In the genomic region with DNA sequence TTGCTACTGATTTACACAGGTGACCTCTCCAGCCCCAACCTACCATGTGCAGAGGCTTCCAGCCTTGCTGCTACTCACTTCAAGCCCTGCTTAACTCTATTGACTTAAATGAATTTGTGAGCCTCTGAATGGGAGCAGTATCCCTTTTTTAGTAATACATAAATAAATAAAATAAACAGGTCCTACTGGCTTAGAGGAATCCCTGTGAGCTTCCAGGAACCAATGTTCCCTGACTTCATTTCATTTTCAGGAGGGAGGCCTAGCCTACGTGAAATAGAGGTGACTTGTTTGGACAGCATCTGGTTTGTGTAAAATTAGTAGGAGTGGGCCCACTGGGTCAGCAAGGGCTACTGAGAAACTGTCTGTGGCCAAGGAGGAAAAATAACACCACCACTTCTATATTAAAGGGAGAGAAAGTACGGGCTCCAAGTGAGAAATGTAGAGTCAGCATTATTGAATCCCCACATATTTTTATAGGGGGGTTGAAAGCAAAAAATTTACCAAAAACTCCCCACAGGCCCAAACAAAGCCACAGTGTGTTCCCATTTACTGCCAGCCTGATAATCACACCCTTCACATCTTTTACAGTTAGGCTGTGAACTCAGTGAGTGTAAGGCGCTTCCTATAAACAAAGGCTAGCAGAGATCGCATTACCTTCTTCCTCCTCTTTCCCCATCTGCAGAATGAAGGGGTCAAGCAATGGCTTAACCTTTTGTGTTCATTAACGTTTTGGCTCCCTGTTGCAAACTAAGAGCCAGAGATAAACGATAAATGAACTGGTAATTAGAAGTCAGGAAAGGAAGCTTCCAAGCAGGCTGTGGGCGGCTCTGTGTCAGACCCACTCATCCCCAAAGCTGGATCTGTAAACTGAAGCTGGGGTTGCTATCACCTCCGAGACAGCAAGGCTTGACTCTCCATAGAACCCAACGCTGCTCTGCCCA, we compare ENCODE assay signal across 18 cellular contexts.
A peak's percentile ranks its signal among the peaks of the same experiment; 100 is the strongest.
DNase-seq lines count a peak whose midpoint lies in the region; ATAC-seq lines count a peak whose summit lies in the region.
"Had no signal": no experiment of that assay in that cellular context is flagged by ENCODE, and none has a peak within 500 bp of the region (broad histone marks: within the 10 kb centered on the region; RNA-seq: fewer than 3 reads in every experiment).

No MANE protein-coding gene starts in this region.

- peaks cover 2% of the 10 kb centered on the region for H3K4me1 ChIP-seq in neuron (ENCODE audit: insufficient read depth, low read length)
- H3K4me1 ChIP-seq: BLaER1 had no signal

- peaks cover 1% of the 10 kb centered on the region for H3K9me3 ChIP-seq in neuron (ENCODE audit: low read length)
- H3K9me3 ChIP-seq: tibial nerve had no signal

- H3K27me3 Mint-ChIP-seq in activated naive CD8-positive, alpha-beta T cell treated with anti-CD3 and anti-CD28 coated beads, Interleukin-2, amount 50 U/mL, for 24 hours: peaks cover 10% of the 10 kb centered on the region

- H3K36me3 ChIP-seq in neuron (ENCODE audit: insufficient read depth, low read length): no peaks in the 10 kb centered on the region
- H3K36me3 ChIP-seq: BLaER1, tibial nerve had no signal

- peak; percentile 54 for DNase-seq in HCEC 1CT
- peak; percentile 73 for DNase-seq in NCI-H2227 (lab: John Stamatoyannopoulos, UW; ENCODE audit: unreplicated experiment)
- DNase-seq in fibroblast of gingiva (ENCODE audit: low read depth): peak; percentile 31
- no peak for DNase-seq in COLO829 (ENCODE audit: low spot score)
- DNase-seq in effector CD4-positive, alpha-beta T cell: no peak
- no peak for DNase-seq in activated naive CD8-positive, alpha-beta T cell treated with anti-CD3 and anti-CD28 coated beads, Interleukin-2, amount 50 U/mL, for 24 hours
- no peak for DNase-seq in T-helper 9 cell
- DNase-seq: activated CD8-positive, alpha-beta memory T cell treated with anti-CD3 and anti-CD28 coated beads, Interleukin-2, amount 50 U/mL, for 48 hours; DMS53; effector memory CD4-positive, alpha-beta T cell; Karpas-422; NCI-H1694; T-helper 1 cell had no signal

- H3K4me1 Mint-ChIP-seq in activated naive CD8-positive, alpha-beta T cell treated with anti-CD3 and anti-CD28 coated beads, Interleukin-2, amount 50 U/mL, for 24 hours: no peaks in the 10 kb centered on the region

- H3K36me3 Mint-ChIP-seq in activated naive CD8-positive, alpha-beta T cell treated with anti-CD3 and anti-CD28 coated beads, Interleukin-2, amount 50 U/mL, for 24 hours (ENCODE audit: low read depth): no peaks in the 10 kb centered on the region
- H3K36me3 Mint-ChIP-seq: activated naive CD4-positive, alpha-beta T cell treated with anti-CD3 and anti-CD28 coated beads, Interleukin-2, amount 50 U/mL, for 72 hours; natural killer cell treated with Interleukin-12 subunit alpha and Interleukin-12 subunit beta and Interleukin-15 and Interleukin-18, amount 100 ng/mL, for 72 hours had no signal

- no peak for ATAC-seq in activated naive CD8-positive, alpha-beta T cell treated with anti-CD3 and anti-CD28 coated beads, Interleukin-2, amount 50 U/mL, for 24 hours
- ATAC-seq: activated naive CD4-positive, alpha-beta T cell treated with anti-CD3 and anti-CD28 coated beads, Interleukin-2, amount 50 U/mL, for 72 hours; natural killer cell treated with Interleukin-12 subunit alpha and Interleukin-12 subunit beta and Interleukin-15 and Interleukin-18, amount 100 ng/mL, for 72 hours had no signal

- no peak overlapping the region for H3K4me3 Mint-ChIP-seq in activated naive CD8-positive, alpha-beta T cell treated with anti-CD3 and anti-CD28 coated beads, Interleukin-2, amount 50 U/mL, for 24 hours
- H3K4me3 Mint-ChIP-seq: natural killer cell treated with Interleukin-12 subunit alpha and Interleukin-12 subunit beta and Interleukin-15 and Interleukin-18, amount 100 ng/mL, for 72 hours had no signal

- no peaks in the 10 kb centered on the region for H3K9me3 Mint-ChIP-seq in activated naive CD8-positive, alpha-beta T cell treated with anti-CD3 and anti-CD28 coated beads, Interleukin-2, amount 50 U/mL, for 24 hours

- H3K4me3 ChIP-seq in neuron (ENCODE audit: low read length): no peak overlapping the region
- H3K4me3 ChIP-seq: BLaER1, tibial nerve had no signal

- no peaks in the 10 kb centered on the region for H3K27me3 ChIP-seq in neuron (ENCODE audit: insufficient read depth, low read length)
- H3K27me3 ChIP-seq: BLaER1, tibial nerve had no signal

- peak overlapping the region; percentile 4 for H2AFZ ChIP-seq in neuron (ENCODE audit: low read depth, low read length)

- H3K27ac Mint-ChIP-seq in activated naive CD8-positive, alpha-beta T cell treated with anti-CD3 and anti-CD28 coated beads, Interleukin-2, amount 50 U/mL, for 24 hours: no peak overlapping the region
- H3K27ac Mint-ChIP-seq: activated naive CD4-positive, alpha-beta T cell treated with anti-CD3 and anti-CD28 coated beads, Interleukin-2, amount 50 U/mL, for 72 hours; natural killer cell treated with Interleukin-12 subunit alpha and Interleukin-12 subunit beta and Interleukin-15 and Interleukin-18, amount 100 ng/mL, for 72 hours had no signal

Comparison
In these comparisons a context has a peak if more than half of its experiments do, and no peak if none do; other contexts are left out.
1. DNase-seq: peak in HCEC 1CT (single experiment), NCI-H2227 (single experiment) and fibroblast of gingiva (single experiment); none in COLO829 (single experiment), effector CD4-positive, alpha-beta T cell (single experiment), activated naive CD8-positive, alpha-beta T cell treated with anti-CD3 and anti-CD28 coated beads, Interleukin-2, amount 50 U/mL, for 24 hours (single experiment) and T-helper 9 cell (single experiment).